8 cellular contexts compared by ENCODE assay signal in genomic region chr6:83067448-83068413, GRCh38. TPM values are rescaled to one million over a fixed set of nuclear protein-coding genes. Genes with fewer than 3 reads are reported as not detected.
A peak's percentile ranks its signal among the peaks of the same experiment; 100 is the strongest.
DNase-seq lines count a peak whose midpoint lies in the region; ATAC-seq and TF ChIP-seq lines count a peak whose summit lies in the region.

A gene with protein sequence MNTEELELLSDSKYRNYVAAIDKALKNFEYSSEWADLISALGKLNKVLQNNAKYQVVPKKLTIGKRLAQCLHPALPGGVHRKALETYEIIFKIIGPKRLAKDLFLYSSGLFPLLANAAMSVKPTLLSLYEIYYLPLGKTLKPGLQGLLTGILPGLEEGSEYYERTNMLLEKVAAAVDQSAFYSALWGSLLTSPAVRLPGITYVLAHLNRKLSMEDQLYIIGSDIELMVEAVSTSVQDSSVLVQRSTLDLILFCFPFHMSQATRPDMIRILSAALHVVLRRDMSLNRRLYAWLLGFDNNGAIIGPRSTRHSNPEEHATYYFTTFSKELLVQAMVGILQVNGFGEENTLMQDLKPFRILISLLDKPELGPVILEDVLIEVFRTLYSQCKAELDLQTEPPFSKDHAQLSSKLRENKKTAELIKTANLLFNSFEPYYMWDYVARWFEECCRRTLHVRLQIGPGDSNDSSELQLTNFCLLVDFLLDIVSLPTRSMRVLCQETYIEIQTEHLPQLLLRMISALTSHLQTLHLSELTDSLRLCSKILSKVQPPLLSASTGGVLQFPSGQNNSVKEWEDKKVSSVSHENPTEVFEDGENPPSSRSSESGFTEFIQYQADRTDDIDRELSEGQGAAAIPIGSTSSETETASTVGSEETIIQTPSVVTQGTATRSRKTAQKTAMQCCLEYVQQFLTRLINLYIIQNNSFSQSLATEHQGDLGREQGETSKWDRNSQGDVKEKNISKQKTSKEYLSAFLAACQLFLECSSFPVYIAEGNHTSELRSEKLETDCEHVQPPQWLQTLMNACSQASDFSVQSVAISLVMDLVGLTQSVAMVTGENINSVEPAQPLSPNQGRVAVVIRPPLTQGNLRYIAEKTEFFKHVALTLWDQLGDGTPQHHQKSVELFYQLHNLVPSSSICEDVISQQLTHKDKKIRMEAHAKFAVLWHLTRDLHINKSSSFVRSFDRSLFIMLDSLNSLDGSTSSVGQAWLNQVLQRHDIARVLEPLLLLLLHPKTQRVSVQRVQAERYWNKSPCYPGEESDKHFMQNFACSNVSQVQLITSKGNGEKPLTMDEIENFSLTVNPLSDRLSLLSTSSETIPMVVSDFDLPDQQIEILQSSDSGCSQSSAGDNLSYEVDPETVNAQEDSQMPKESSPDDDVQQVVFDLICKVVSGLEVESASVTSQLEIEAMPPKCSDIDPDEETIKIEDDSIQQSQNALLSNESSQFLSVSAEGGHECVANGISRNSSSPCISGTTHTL (N-terminal part only) (plus strand): TSS chr6:83067671. CDS start chr6:83096978, 29,307 bp downstream.

- peak within 1 kb of the TSS; percentile 69 for H3K9ac ChIP-seq in DND-41 (ENCODE audit: low read depth, low read length)
- H3K9ac ChIP-seq in KMS-11: peak within 1 kb of the TSS; percentile 46; the same call in 1 of the 2 replicates
- peak within 1 kb of the TSS; percentile 63 for H3K9ac ChIP-seq in muscle layer of colon (ENCODE audit: low read length)

- H3K27me3 ChIP-seq in DND-41 (ENCODE audit: insufficient read depth, low read length, poor library complexity): no peaks in the 10 kb centered on the region
- no peaks in the 10 kb centered on the region for H3K27me3 ChIP-seq in KMS-11 (ENCODE audit: insufficient read depth, low read depth)
- no peaks in the 10 kb centered on the region for H3K27me3 ChIP-seq in Panc1 (ENCODE audit: control insufficient read depth, insufficient read depth, low read length)
- H3K27me3 ChIP-seq in esophagus (ENCODE audit: control insufficient read depth in 1 of 2, insufficient read depth in 2 of 2, low read length in 2 of 2): no peaks in the 10 kb centered on the region
- no peaks in the 10 kb centered on the region for H3K27me3 ChIP-seq in muscle layer of colon (ENCODE audit: control insufficient read depth in 1 of 2, insufficient read depth in 2 of 2, low read length in 2 of 2)

- peak within 1 kb of the TSS; percentile 51 for H3K27ac ChIP-seq in DND-41 (ENCODE audit: low read length)
- peak within 1 kb of the TSS; percentile 53 for H3K27ac ChIP-seq in KMS-11
- peak within 1 kb of the TSS; percentile 83 for H3K27ac ChIP-seq in Panc1 (ENCODE audit: low read length)
- H3K27ac ChIP-seq in esophagus (ENCODE audit: low read depth in 2 of 2, low read length in 1 of 2): peak within 1 kb of the TSS; percentile 97 to 98
- peak within 1 kb of the TSS; percentile 82 for H3K27ac ChIP-seq in muscle layer of colon (ENCODE audit: low read depth, low read length)

- intact Hi-C loops in Panc1 (cut with micrococcal nuclease; ENCODE audit: unreplicated experiment): loop anchor here (1.0 to 10.0 kb wide), 4 partner anchors 130 to 445 kb away; partner anchors contain the start of gene PRSS35

- H3K9me3 ChIP-seq in DND-41 (ENCODE audit: insufficient read depth, low read length, severe bottlenecking) (no peaks in the 10 kb centered on the region), Panc1 (ENCODE audit: control insufficient read depth, insufficient read depth, low read depth, low read length) (no peaks in the 10 kb centered on the region), esophagus (ENCODE audit: control insufficient read depth in 2 of 2, insufficient read depth in 1 of 2, low read depth in 1 of 2, low read length in 1 of 2) (no peaks in the 10 kb centered on the region), muscle layer of colon (ENCODE audit: low read length) (no peaks in the 10 kb centered on the region)

- H2AFZ ChIP-seq in DND-41 (ENCODE audit: low read depth, low read length) (peak within 1 kb of the TSS; percentile 80), KMS-11 (ENCODE audit: low read depth) (peak within 1 kb of the TSS; percentile 69)

- DNase-seq in DND-41 (peak; percentile 95), Panc1 (ENCODE audit: low read depth, low spot score) (peak; percentile 78)
- DNase-seq in activated T-cell treated with anti-CD3 and anti-CD28 coated beads, Interleukin-2, amount 50 U/mL, for 48 hours: peak; percentile 97 to 98
- peak; percentile 95 for DNase-seq in stimulated activated CD8-positive, alpha-beta memory T cell treated with anti-CD3 and anti-CD28 coated beads, Interleukin-7, amount 100 ng/mL, for 24 hours (ENCODE audit: low read depth)

- no peaks in the 10 kb centered on the region for H4K20me1 ChIP-seq in DND-41 (ENCODE audit: insufficient read depth, low read length)
- no peaks in the 10 kb centered on the region for H4K20me1 ChIP-seq in KMS-11 (ENCODE audit: insufficient read depth)

- peak; percentile 91 for ATAC-seq in DND-41 (ENCODE audit: insufficient read depth, low read depth)
- ATAC-seq in GM21737 (IDR thresholded peaks at IDR 0.05; ENCODE audit: unreplicated experiment): peak; percentile 83
- peak; percentile 97 for ATAC-seq in Panc1

- no TSS peak for BruUV-seq in Panc1 (replicated peaks; lab: Mats Ljungman, UMichigan)

- 0 to 1% methylated on average over 75 to 77 of the region's 77 CpGs for WGBS in esophagus, 2 donors

- H3K79me2 ChIP-seq in DND-41 (ENCODE audit: insufficient read depth, low read length): peaks cover 68% of the 10 kb centered on the region
- H3K79me2 ChIP-seq in KMS-11 (ENCODE audit: insufficient read depth, low read depth): peaks cover 17% of the 10 kb centered on the region

- peak; percentile 98 for TF ChIP-seq CTCF in DND-41 (IDR thresholded peaks at IDR 0.05; ENCODE audit: borderline replicate concordance, extremely low read depth, low read length, poor library complexity, severe bottlenecking)
- TF ChIP-seq CTCF in KMS-11 (conservative IDR thresholded peaks at IDR 0.05; ENCODE audit: low read depth, low read length): peak; percentile 69
- TF ChIP-seq CTCF in Panc1 (IDR thresholded peaks at IDR 0.05): peak; percentile 96

- in situ Hi-C loops in Panc1 (cut with HindIII; ENCODE audit: low pct_unique_long_range_greater_than_20kb, low sequenced_read_pairs): no loop called here

- POLR2A ChIA-PET in Panc1 (lab: Charles Lee): no interaction called here

- CTCF ChIA-PET in Panc1 (lab: Charles Lee): interaction anchor here (0.6 to 1.9 kb wide), 8 partner anchors 93 to 447 kb away, joined by 3 to 6 read pairs (median 4); partner anchors contain the start of gene PRSS35

- H3K4me3 ChIP-seq in DND-41 (ENCODE audit: low read depth in 1 of 2, low read length in 2 of 2) (peak within 1 kb of the TSS; percentile 63 to 65), KMS-11 (IDR thresholded peaks at IDR 0.05; ENCODE audit: insufficient read depth, low read depth, low read length) (no peak within 1 kb of the TSS), Panc1 (ENCODE audit: low read depth in 2 of 2, low read length in 2 of 2) (peak within 1 kb of the TSS; percentile 78 to 86), esophagus (ENCODE audit: low read depth in 1 of 2, low read length in 2 of 2) (peak within 1 kb of the TSS; percentile 81 to 87), muscle layer of colon (ENCODE audit: low read depth in 1 of 2, low read length in 2 of 2) (peak within 1 kb of the TSS; percentile 79 to 90)

- peak within 1 kb of the TSS; percentile 78 for H3K4me2 ChIP-seq in DND-41 (ENCODE audit: insufficient read depth, low read length)
- H3K4me2 ChIP-seq in KMS-11: peak within 1 kb of the TSS; percentile 83

- H3K36me3 ChIP-seq in DND-41 (ENCODE audit: insufficient read depth, low read length): no peaks in the 10 kb centered on the region; the same call in 1 of the 2 replicates
- H3K36me3 ChIP-seq in KMS-11 (ENCODE audit: insufficient read depth): no peaks in the 10 kb centered on the region
- H3K36me3 ChIP-seq in Panc1 (ENCODE audit: control insufficient read depth, insufficient read depth, low read length): no peaks in the 10 kb centered on the region; the same call in 1 of the 2 replicates
- H3K36me3 ChIP-seq in esophagus (ENCODE audit: control insufficient read depth in 2 of 2, insufficient read depth in 2 of 2, low read length in 1 of 2): no peaks in the 10 kb centered on the region
- H3K36me3 ChIP-seq in muscle layer of colon (ENCODE audit: insufficient read depth, low read length): no peaks in the 10 kb centered on the region

- H3K4me1 ChIP-seq in DND-41 (ENCODE audit: insufficient read depth, low read length): peaks cover 60% of the 10 kb centered on the region
- H3K4me1 ChIP-seq in KMS-11 (ENCODE audit: low read depth, poor library complexity, severe bottlenecking): peaks cover 43% of the 10 kb centered on the region
- H3K4me1 ChIP-seq in Panc1 (ENCODE audit: control insufficient read depth, insufficient read depth, low read length): peaks cover 31% of the 10 kb centered on the region
- no peaks in the 10 kb centered on the region for H3K4me1 ChIP-seq in esophagus (ENCODE audit: control insufficient read depth in 2 of 2, insufficient read depth in 2 of 2, low read length in 1 of 2)
- peaks cover 24% of the 10 kb centered on the region for H3K4me1 ChIP-seq in muscle layer of colon (ENCODE audit: insufficient read depth, low read length)

RNA-seq across cellular contexts. Expression of the gene that starts here (rescaled TPM):
- total RNA-seq in Panc1 (2021; ENCODE audit: unreplicated experiment): 13.4 TPM
- polyA plus RNA-seq in Panc1 (2012; ENCODE audit: insufficient read length): 3.7 TPM
- 1 to 10 TPM; 5.8 to 6.0 TPM for polyA plus RNA-seq in esophagus
